ENCODE assay signal across 10 cellular contexts in genomic region chr2:20682166-20682565, GRCh38. TPM values are rescaled to one million over a fixed set of nuclear protein-coding genes. Genes with fewer than 3 reads are reported as not detected.
DNase-seq lines count a peak whose midpoint lies in the region; ATAC-seq, FAIRE-seq and TF ChIP-seq lines count a peak whose summit lies in the region.
"Had no signal": no experiment of that assay in that cellular context is flagged by ENCODE, and none has a peak within 500 bp of the region (broad histone marks: within the 10 kb centered on the region; RNA-seq: fewer than 3 reads in every experiment).

No MANE protein-coding gene starts in this region.

- DNase-seq in HFFc6, result peak; percentile 13
- no peak for DNase-seq in bronchial epithelial cell (ENCODE audit: low read depth)
- no peak for DNase-seq in mesothelial cell of epicardium (ENCODE audit: low spot score in 2 of 2, unreplicated experiment in 2 of 2)
- no peak for DNase-seq in NCI-H526 treated with DMSO at 0.1 percent for 48 hours (lab: John Stamatoyannopoulos, UW)
- DNase-seq in CD1c-positive myeloid dendritic cell (ENCODE audit: extremely low spot score), result no peak
- no peak for DNase-seq in SW 1271 (lab: John Stamatoyannopoulos, UW)

- H3K27ac ChIP-seq in C4-2B, result no peak overlapping the region

- no peaks in the 10 kb centered on the region for H3K9me3 Mint-ChIP-seq in HFFc6
- no peaks in the 10 kb centered on the region for H3K9me3 Mint-ChIP-seq in mesothelial cell of epicardium
- H3K9me3 Mint-ChIP-seq: activated T-helper 1 cell treated with anti-CD3 and anti-CD28 coated beads, Interleukin-12 subunit alpha, Interleukin-12 subunit beta, Interleukin-2, Interleukin-4 antibody, amounts not matched to agents 30 ng/mL and 10 ng/mL and 1 ng/mL, durations not matched to agents 14 hours and 24 hours and 36 hours had no signal

- H3K4me3 Mint-ChIP-seq in HFFc6 (no peak overlapping the region), mesothelial cell of epicardium (no peak overlapping the region)
- H3K4me3 Mint-ChIP-seq: activated T-helper 1 cell treated with anti-CD3 and anti-CD28 coated beads, Interleukin-12 subunit alpha, Interleukin-12 subunit beta, Interleukin-2, Interleukin-4 antibody, amounts not matched to agents 30 ng/mL and 10 ng/mL and 1 ng/mL, durations not matched to agents 14 hours and 24 hours and 36 hours had no signal

- H3K27ac Mint-ChIP-seq in HFFc6 (no peak overlapping the region), mesothelial cell of epicardium (no peak overlapping the region)
- H3K27ac Mint-ChIP-seq: activated T-helper 1 cell treated with anti-CD3 and anti-CD28 coated beads, Interleukin-12 subunit alpha, Interleukin-12 subunit beta, Interleukin-2, Interleukin-4 antibody, amounts not matched to agents 30 ng/mL and 10 ng/mL and 1 ng/mL, durations not matched to agents 14 hours and 24 hours and 36 hours had no signal

- H3K27me3 ChIP-seq in bronchial epithelial cell (ENCODE audit: control insufficient read depth, insufficient read depth, low read length), result no peaks in the 10 kb centered on the region

- peaks cover 10% of the 10 kb centered on the region; the same call in 1 of the 2 replicates for H3K36me3 Mint-ChIP-seq in HFFc6 (ENCODE audit: low read depth)
- peaks cover 33% of the 10 kb centered on the region for H3K36me3 Mint-ChIP-seq in mesothelial cell of epicardium

- H3K4me1 Mint-ChIP-seq in HFFc6 (ENCODE audit: low read depth) (no peaks in the 10 kb centered on the region; the same call in 1 of the 2 replicates), mesothelial cell of epicardium (no peaks in the 10 kb centered on the region)

- no peak for FAIRE-seq in bronchial epithelial cell (lab: Jason Lieb, UNC)
- FAIRE-seq: RCC 7860 had no signal

- no peak overlapping the region for H3K4me3 ChIP-seq in bronchial epithelial cell (ENCODE audit: low read depth, low read length)

- ATAC-seq in HG02610 (IDR thresholded peaks at IDR 0.05; ENCODE audit: unreplicated experiment), result no peak

- TF ChIP-seq CTCF in C4-2B (conservative IDR thresholded peaks at IDR 0.05) (peak; percentile 55), HFFc6 (IDR thresholded peaks at IDR 0.05) (peak; percentile 81), bronchial epithelial cell (IDR thresholded peaks at IDR 0.05; ENCODE audit: insufficient read depth, low read length, severe bottlenecking) (peak; percentile 20), mesothelial cell of epicardium (IDR thresholded peaks at IDR 0.05; ENCODE audit: unreplicated experiment) (peak; percentile 30)

- H3K36me3 ChIP-seq in bronchial epithelial cell (ENCODE audit: control insufficient read depth, insufficient read depth, low read length), result peaks cover 1% of the 10 kb centered on the region

- H3K27me3 Mint-ChIP-seq in HFFc6 (ENCODE audit: insufficient read depth), result peaks cover 2% of the 10 kb centered on the region
- H3K27me3 Mint-ChIP-seq in mesothelial cell of epicardium (ENCODE audit: low read depth), result no peaks in the 10 kb centered on the region

RNA-seq across cellular contexts. Expression of gene GDF7, which starts 15.2 kb away (rescaled TPM):
- total RNA-seq in HFFc6 (2021; fragmentation: NEBNext Ultra II Directional; extraction: Animal tissue kit (Norgen Biotek cat#: 25700)), result under 1 TPM in 1 of 6 experiments, not detected in 5; 0.05 TPM
- total RNA-seq in bronchial epithelial cell (under 0.01 and 0.13 TPM in 2 replicates), mesothelial cell of epicardium (3.0 to 3.2 TPM (median 3.1 TPM) in 3 replicates)

RNA-seq across cellular contexts. Expression of gene HS1BP3, which starts 31.3 kb away (rescaled TPM):
- 10 to 100 TPM; 12.7 to 17.3 (median 15.8) TPM for total RNA-seq in HFFc6 (2021; fragmentation: NEBNext Ultra II Directional; extraction: Animal tissue kit (Norgen Biotek cat#: 25700))
- 27.6 and 37.8 TPM in 2 replicates for total RNA-seq in bronchial epithelial cell
- total RNA-seq in mesothelial cell of epicardium, result 14.3 to 16.5 TPM (median 14.6 TPM) in 3 replicates

Comparison
In these comparisons a context has a peak if more than half of its experiments do, and no peak if none do; other contexts are left out.
1. CTCF ChIP-seq: peak in every context shown above with its lines; median percentile 81 in HFFc6; 55 in C4-2B; 30 in mesothelial cell of epicardium; 20 in bronchial epithelial cell.